In the genomic region with DNA sequence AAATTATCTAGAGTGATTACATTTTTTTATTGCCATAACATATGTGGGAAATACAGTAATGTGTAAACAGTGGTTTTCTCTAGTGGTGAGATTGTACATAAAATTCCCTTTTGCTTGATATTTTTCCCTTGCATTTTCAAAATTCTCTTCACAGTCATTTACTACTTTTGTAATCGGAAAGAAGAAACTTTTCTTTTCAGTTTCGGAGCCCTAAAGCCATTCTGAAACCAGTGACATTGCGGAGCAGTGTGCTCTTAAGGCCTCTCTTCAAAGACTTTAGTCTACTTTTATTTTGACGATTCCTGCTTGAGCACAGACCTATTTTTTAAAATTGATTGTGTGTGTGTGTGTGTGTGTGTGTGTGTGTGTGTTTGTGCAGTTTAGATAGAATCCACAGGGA, we compare ENCODE assay signal across 18 cellular contexts.
"Had no signal": no experiment of that assay in that cellular context is flagged by ENCODE, and none has a peak within 500 bp of the region (broad histone marks: within the 10 kb centered on the region; RNA-seq: fewer than 3 reads in every experiment).

No MANE protein-coding gene starts in this region.

- H3K4me3 ChIP-seq: coronary artery, lower lobe of right lung, pancreas, right lobe of liver, thoracic aorta, tibial nerve, upper lobe of left lung had no signal

- H3K36me3 ChIP-seq: lower lobe of right lung, neutrophil, pancreas, right lobe of liver, thoracic aorta, tibial nerve, upper lobe of left lung had no signal

- H3K4me1 ChIP-seq: lower lobe of right lung had no signal

- ATAC-seq: left ventricle myocardium superior; lower lobe of right lung; natural killer cell; pancreas; right lobe of liver; stimulated activated naive B cell treated with anti-CD40 and anti-IgM and Interleukin-4, amounts not matched to agents 10 μg/mL and 1 μg/mL and 100 μg/mL, for 72 hours had no signal

- H3K27me3 ChIP-seq: neutrophil, pancreas, right lobe of liver, tibial nerve, upper lobe of left lung had no signal

- H3K27ac ChIP-seq: coronary artery, lower lobe of right lung, neutrophil, pancreas, right lobe of liver, thoracic aorta, tibial nerve, upper lobe of left lung had no signal

- H3K9me3 ChIP-seq: lower lobe of right lung, neutrophil, pancreas, right lobe of liver, thoracic aorta, tibial nerve, upper lobe of left lung had no signal

- DNase-seq: dermis blood vessel endothelial cell; effector memory CD4-positive, alpha-beta T cell; erythroblast; left ventricle myocardium superior; lower lobe of right lung; natural killer cell; pancreas; retina; right lobe of liver; small intestine; stimulated activated CD4-positive, alpha-beta T cell treated with anti-CD3 and anti-CD28 coated beads, Interleukin-15, amount 100 ng/mL, for 24 hours; stimulated activated CD4-positive, alpha-beta T cell treated with anti-CD3 and anti-CD28 coated beads, Interleukin-2, amount 100 ng/mL, for 48 hours; stimulated activated naive B cell treated with anti-CD40 and anti-IgM and Interleukin-4, amounts not matched to agents 10 μg/mL and 1 μg/mL and 100 μg/mL, for 72 hours; upper lobe of left lung had no signal
